ENCODE assay signal across 9 cellular contexts in genomic region chr15:72306211-72306785, GRCh38. TPM values are rescaled to one million over a fixed set of nuclear protein-coding genes. Genes with fewer than 3 reads are reported as not detected.
DNase-seq lines count a peak whose midpoint lies in the region; ATAC-seq, FAIRE-seq and TF ChIP-seq lines count a peak whose summit lies in the region.
"Had no signal": no experiment of that assay in that cellular context is flagged by ENCODE, and none has a peak within 500 bp of the region (broad histone marks: within the 10 kb centered on the region; RNA-seq: fewer than 3 reads in every experiment).

No MANE protein-coding gene starts in this region.

- DNase-seq in NCI-H82 (lab: John Stamatoyannopoulos, UW) (peak; percentile 10), NCI-H82 treated with DMSO at 0.1 percent for 48 hours (lab: John Stamatoyannopoulos, UW; ENCODE audit: unreplicated experiment) (no peak), T-cell (peak in 32 of 34 experiments; percentile 22 to 64 (median 45)), bronchial epithelial cell (ENCODE audit: low read depth) (peak; percentile 45), occipital lobe (lab: John Stamatoyannopoulos, UW) (peak; percentile 67), mesothelial cell of epicardium (ENCODE audit: low spot score in 2 of 2, unreplicated experiment in 2 of 2) (no peak)
- DNase-seq: upper lobe of left lung had no signal

- no peak overlapping the region for H3K27ac Mint-ChIP-seq in T-cell
- no peak overlapping the region for H3K27ac Mint-ChIP-seq in mesothelial cell of epicardium

- TF ChIP-seq CTCF in bronchial epithelial cell (IDR thresholded peaks at IDR 0.05; ENCODE audit: insufficient read depth, low read length, severe bottlenecking) (no peak), mesothelial cell of epicardium (IDR thresholded peaks at IDR 0.05; ENCODE audit: unreplicated experiment) (no peak)

- FAIRE-seq in bronchial epithelial cell (lab: Jason Lieb, UNC), result peak; percentile 7

- no peaks in the 10 kb centered on the region for H3K27me3 ChIP-seq in bronchial epithelial cell (ENCODE audit: control insufficient read depth, insufficient read depth, low read length)
- H3K27me3 ChIP-seq: upper lobe of left lung had no signal

- H3K9me3 Mint-ChIP-seq in T-cell, result no peaks in the 10 kb centered on the region
- H3K9me3 Mint-ChIP-seq in mesothelial cell of epicardium, result no peaks in the 10 kb centered on the region

- CTCF ChIA-PET in T-cell (lab: Charles Lee), result interaction anchor here in 1 of 2 donors (0.7 to 1.2 kb wide), 2 partner anchors 14 to 79 kb away, joined by 3 to 4 read pairs; partner anchors contain the start of gene CELF6

- H3K36me3 ChIP-seq in bronchial epithelial cell (ENCODE audit: control insufficient read depth, insufficient read depth, low read length), result no peaks in the 10 kb centered on the region
- H3K36me3 ChIP-seq: upper lobe of left lung had no signal

- ATAC-seq in T-cell (replicated peaks in 1 of 4) (peak; percentile 40 to 93 (median 61)), HG03439 (IDR thresholded peaks at IDR 0.05; ENCODE audit: unreplicated experiment) (no peak), GM19023 (IDR thresholded peaks at IDR 0.05; ENCODE audit: unreplicated experiment) (no peak)

- H3K27me3 Mint-ChIP-seq in T-cell, result no peaks in the 10 kb centered on the region
- H3K27me3 Mint-ChIP-seq in mesothelial cell of epicardium (ENCODE audit: low read depth), result peaks cover 42% of the 10 kb centered on the region

- H3K4me3 ChIP-seq in bronchial epithelial cell (ENCODE audit: low read depth, low read length), result no peak overlapping the region
- H3K4me3 ChIP-seq: upper lobe of left lung had no signal

- H3K4me1 Mint-ChIP-seq in T-cell, result peaks cover 4 to 8% (median 7%) of the 10 kb centered on the region in 3 donors
- H3K4me1 Mint-ChIP-seq in mesothelial cell of epicardium, result no peaks in the 10 kb centered on the region

- H3K36me3 Mint-ChIP-seq in T-cell (peaks cover 6% of the 10 kb centered on the region), mesothelial cell of epicardium (no peaks in the 10 kb centered on the region)

- POLR2A ChIA-PET in T-cell (lab: Charles Lee), result no interaction called here

- H3K4me3 Mint-ChIP-seq in T-cell (no peak overlapping the region), mesothelial cell of epicardium (no peak overlapping the region)

RNA-seq across cellular contexts. Expression of gene CELF6, which starts 13.7 kb away (rescaled TPM):
- total RNA-seq in T-cell (1 to 10 TPM; 1.8 to 5.6 (median 3.0) TPM), bronchial epithelial cell (under 0.01 TPM in 1 of 2 replicates, not detected in the other), occipital lobe (6.7 TPM), mesothelial cell of epicardium (1.2 to 1.9 TPM (median 1.3 TPM) in 3 replicates)

RNA-seq across cellular contexts. Expression of gene PARP6, which starts 33.9 kb away (rescaled TPM):
- 100 to 1,000 TPM in 3 of 5 donors, 10 to 100 TPM in 2; 94.4 to 132 (median 101) TPM for total RNA-seq in T-cell
- 17.6 and 20.5 TPM in 2 replicates for total RNA-seq in bronchial epithelial cell
- total RNA-seq in occipital lobe, result 54.6 TPM
- total RNA-seq in mesothelial cell of epicardium, result 127 to 138 TPM (median 134 TPM) in 3 replicates

Comparison
In these comparisons a context has a peak if more than half of its experiments do, and no peak if none do; other contexts are left out.
1. DNase-seq: peak in NCI-H82 (single experiment), T-cell (32 of 34), bronchial epithelial cell (single experiment) and occipital lobe (single experiment); none in NCI-H82 treated with DMSO at 0.1 percent for 48 hours (single experiment) and mesothelial cell of epicardium (0 of 2).
2. ATAC-seq: peak in T-cell (4 of 4); none in HG03439 (single experiment) and GM19023 (single experiment).